Comparison of ENCODE assay signal across 7 cellular contexts in genomic region chr3:30659270-30660127, GRCh38. TPM values are rescaled to one million over a fixed set of nuclear protein-coding genes. Genes with fewer than 3 reads are reported as not detected.
DNase-seq lines count a peak whose midpoint lies in the region; ATAC-seq and TF ChIP-seq lines count a peak whose summit lies in the region.

No MANE protein-coding gene starts in this region.

- no peak for TF ChIP-seq POLR2A in ovary (IDR thresholded peaks at IDR 0.05)

- peak overlapping the region; percentile 59 for H3K4me3 Mint-ChIP-seq in activated CD4-positive, alpha-beta memory T cell treated with anti-CD3 and anti-CD28 coated beads, Interleukin-2, amount 10 ng/mL, durations not matched to agents 7 days and 5 days
- H3K4me3 Mint-ChIP-seq in stimulated activated effector memory CD8-positive, alpha-beta T cell treated with anti-CD3 and anti-CD28 coated beads, Interleukin-12 subunit alpha, Interleukin-12 subunit beta, amount 100 ng/mL, for 72 hours = peak overlapping the region; percentile 60

- H3K27ac Mint-ChIP-seq in activated CD4-positive, alpha-beta memory T cell treated with anti-CD3 and anti-CD28 coated beads, Interleukin-2, amount 10 ng/mL, durations not matched to agents 7 days and 5 days = peak overlapping the region; percentile 99
- H3K27ac Mint-ChIP-seq in stimulated activated effector memory CD8-positive, alpha-beta T cell treated with anti-CD3 and anti-CD28 coated beads, Interleukin-12 subunit alpha, Interleukin-12 subunit beta, amount 100 ng/mL, for 72 hours = peak overlapping the region; percentile 88

- H3K4me3 ChIP-seq in heart right ventricle (no peak overlapping the region), ovary (no peak overlapping the region)

- H3K36me3 Mint-ChIP-seq in activated CD4-positive, alpha-beta memory T cell treated with anti-CD3 and anti-CD28 coated beads, Interleukin-2, amount 10 ng/mL, durations not matched to agents 7 days and 5 days (ENCODE audit: low read depth) = peaks cover 78% of the 10 kb centered on the region
- peaks cover 96% of the 10 kb centered on the region for H3K36me3 Mint-ChIP-seq in stimulated activated effector memory CD8-positive, alpha-beta T cell treated with anti-CD3 and anti-CD28 coated beads, Interleukin-12 subunit alpha, Interleukin-12 subunit beta, amount 100 ng/mL, for 72 hours

- no peak for TF ChIP-seq EP300 in ovary (IDR thresholded peaks at IDR 0.05)

- CTCF ChIA-PET in activated CD4-positive, alpha-beta memory T cell treated with anti-CD3 and anti-CD28 coated beads, Interleukin-2, amount 10 ng/mL, durations not matched to agents 7 days and 5 days (lab: Charles Lee) = interaction anchor here (0.6 to 2.7 kb wide), 12 partner anchors 8 to 52 kb away, joined by 3 to 14 read pairs (median 5); partner anchors contain the start of gene TGFBR2

- WGBS in heart right ventricle, 2 donors = 70 to 80% methylated on average over 7 of the region's 7 CpGs
- 67 to 70% (median 69%) methylated on average over 7 of the region's 7 CpGs for WGBS in ovary, 3 donors

- peak; percentile 32 to 57 (median 47) for ATAC-seq in heart right ventricle
- no peak for ATAC-seq in stimulated activated effector memory CD8-positive, alpha-beta T cell treated with anti-CD3 and anti-CD28 coated beads, Interleukin-12 subunit alpha, Interleukin-12 subunit beta, amount 100 ng/mL, for 72 hours
- ATAC-seq in HG02884 (IDR thresholded peaks at IDR 0.05; ENCODE audit: unreplicated experiment) = no peak

- intact Hi-C loops in heart right ventricle (cut with DNase I) = loop anchor here in 3 of 10 donors (2.0 to 10.0 kb wide), 3 partner anchors 32 to 135 kb away; partner anchors contain the start of gene TGFBR2 (in 1 of the 3)
- intact Hi-C loops in ovary (cut with DNase I) = no loop called here

- DNase-seq in HT-29 (ENCODE audit: low spot score) = peak; percentile 52
- DNase-seq in activated CD4-positive, alpha-beta memory T cell treated with anti-CD3 and anti-CD28 coated beads, Interleukin-2, amount 10 ng/mL, durations not matched to agents 7 days and 5 days = no peak
- no peak for DNase-seq in heart right ventricle
- DNase-seq in stimulated activated effector memory CD8-positive, alpha-beta T cell treated with anti-CD3 and anti-CD28 coated beads, Interleukin-12 subunit alpha, Interleukin-12 subunit beta, amount 100 ng/mL, for 72 hours (ENCODE audit: low spot score in 2 of 2) = no peak
- DNase-seq in ovary = no peak
- no peak for DNase-seq in NOMO-1 treated with DMSO at 0.1 percent for 48 hours (lab: John Stamatoyannopoulos, UW; ENCODE audit: unreplicated experiment)

- no peak for TF ChIP-seq CTCF in heart right ventricle (IDR thresholded peaks at IDR 0.05)
- TF ChIP-seq CTCF in ovary (IDR thresholded peaks at IDR 0.05) = no peak

- H3K4me1 ChIP-seq in heart right ventricle (peaks cover 18 to 100% (median 97%) of the 10 kb centered on the region in 9 donors), ovary (ENCODE audit: insufficient read depth) (peaks cover 15% of the 10 kb centered on the region)

- POLR2A ChIA-PET in activated CD4-positive, alpha-beta memory T cell treated with anti-CD3 and anti-CD28 coated beads, Interleukin-2, amount 10 ng/mL, durations not matched to agents 7 days and 5 days (lab: Charles Lee) = interaction anchor here (1.0 to 15.5 kb wide), 13 partner anchors 8 to 873 kb away, joined by 3 to 303 read pairs (median 12); partner anchors contain the start of genes STT3B and TGFBR2

- H3K27me3 ChIP-seq in heart right ventricle (no peaks in the 10 kb centered on the region), ovary (no peaks in the 10 kb centered on the region)

- H3K9me3 ChIP-seq in heart right ventricle = no peaks in the 10 kb centered on the region
- no peaks in the 10 kb centered on the region for H3K9me3 ChIP-seq in ovary

- H3K36me3 ChIP-seq in heart right ventricle = peaks cover 0 to 77% (median 14%) of the 10 kb centered on the region in 9 donors
- no peaks in the 10 kb centered on the region for H3K36me3 ChIP-seq in ovary

- H3K4me1 Mint-ChIP-seq in activated CD4-positive, alpha-beta memory T cell treated with anti-CD3 and anti-CD28 coated beads, Interleukin-2, amount 10 ng/mL, durations not matched to agents 7 days and 5 days = peaks cover 98% of the 10 kb centered on the region
- H3K4me1 Mint-ChIP-seq in stimulated activated effector memory CD8-positive, alpha-beta T cell treated with anti-CD3 and anti-CD28 coated beads, Interleukin-12 subunit alpha, Interleukin-12 subunit beta, amount 100 ng/mL, for 72 hours = peaks cover 94% of the 10 kb centered on the region

- H3K27me3 Mint-ChIP-seq in activated CD4-positive, alpha-beta memory T cell treated with anti-CD3 and anti-CD28 coated beads, Interleukin-2, amount 10 ng/mL, durations not matched to agents 7 days and 5 days = no peaks in the 10 kb centered on the region

- H3K9me3 Mint-ChIP-seq in activated CD4-positive, alpha-beta memory T cell treated with anti-CD3 and anti-CD28 coated beads, Interleukin-2, amount 10 ng/mL, durations not matched to agents 7 days and 5 days = no peaks in the 10 kb centered on the region
- H3K9me3 Mint-ChIP-seq in stimulated activated effector memory CD8-positive, alpha-beta T cell treated with anti-CD3 and anti-CD28 coated beads, Interleukin-12 subunit alpha, Interleukin-12 subunit beta, amount 100 ng/mL, for 72 hours = no peaks in the 10 kb centered on the region

- H3K27ac ChIP-seq in heart right ventricle (peak overlapping the region; percentile 20 to 82 (median 69)), ovary (no peak overlapping the region)

RNA-seq across cellular contexts. Expression of gene TGFBR2, which starts 53.1 kb away (rescaled TPM):
- total RNA-seq in HT-29 (2014; rRNA removed; shearing (Covaris generic)) = 42.2 and 42.9 TPM in 2 replicates
- 10 to 100 TPM; 60.1 to 60.8 TPM for total RNA-seq in activated CD4-positive, alpha-beta memory T cell treated with anti-CD3 and anti-CD28 coated beads, Interleukin-2, amount 10 ng/mL, durations not matched to agents 7 days and 5 days
- total RNA-seq in heart right ventricle (100 to 1,000 TPM in 5 of 10 donors, 10 to 100 TPM in 5; 71.1 to 197 (median 92.1) TPM), ovary (10 to 100 TPM; 26.8 to 62.8 (median 53.8) TPM)
- polyA plus RNA-seq in heart right ventricle (10 to 100 TPM; 14.6 to 81.4 TPM), ovary (100 to 1,000 TPM in 1 of 2 donors, 10 to 100 TPM in 1; 39.4 to 158 TPM)

Comparison
In these comparisons a context has a peak if more than half of its experiments do, and no peak if none do; other contexts are left out.
1. ATAC-seq: peak in heart right ventricle (8 of 8); none in stimulated activated effector memory CD8-positive, alpha-beta T cell treated with anti-CD3 and anti-CD28 coated beads, Interleukin-12 subunit alpha, Interleukin-12 subunit beta, amount 100 ng/mL, for 72 hours (single experiment) and HG02884 (single experiment).
2. H3K27ac ChIP-seq: peak in heart right ventricle (10 of 10); none in ovary (0 of 2).